In genomic region chr1:234498448-234499118, GRCh38 we compare ENCODE assay signal across 8 cellular contexts. TPM values are rescaled to one million over a fixed set of nuclear protein-coding genes. Genes with fewer than 3 reads are reported as not detected.
DNase-seq lines count a peak whose midpoint lies in the region; ATAC-seq, FAIRE-seq and TF ChIP-seq lines count a peak whose summit lies in the region.

No MANE protein-coding gene starts in this region.

- peaks cover 14 to 18% of the 10 kb centered on the region in 2 donors for H3K4me1 ChIP-seq in kidney (ENCODE audit: control insufficient read depth in 1 of 2, insufficient read depth in 1 of 2, low read depth in 1 of 2, low read length in 2 of 2)

- H3K36me3 Mint-ChIP-seq in activated CD8-positive, alpha-beta T cell treated with anti-CD3 and anti-CD28 coated beads, Interleukin-2, amount 10 ng/mL, durations not matched to agents 7 days and 5 days (ENCODE audit: low read depth), result peaks cover 2% of the 10 kb centered on the region

- peak overlapping the region; percentile 48 to 72 for H3K9ac ChIP-seq in kidney (ENCODE audit: low read length in 2 of 2)

- POLR2A ChIA-PET in activated CD8-positive, alpha-beta T cell treated with anti-CD3 and anti-CD28 coated beads, Interleukin-2, amount 10 ng/mL, durations not matched to agents 7 days and 5 days (lab: Charles Lee), result interaction anchor here (1.7 kb wide), 1 partner anchor 102 kb away, joined by 9 read pairs; no protein-coding TSS in a partner anchor

- ATAC-seq in HG03521 (IDR thresholded peaks at IDR 0.05; ENCODE audit: unreplicated experiment), result peak; percentile 3
- peak; percentile 56 for ATAC-seq in activated CD8-positive, alpha-beta T cell treated with anti-CD3 and anti-CD28 coated beads, Interleukin-2, amount 10 ng/mL, durations not matched to agents 7 days and 5 days
- no peak for ATAC-seq in HG03571 (IDR thresholded peaks at IDR 0.05; ENCODE audit: unreplicated experiment)
- no peak for ATAC-seq in GM21390 (IDR thresholded peaks at IDR 0.05; ENCODE audit: unreplicated experiment)

- intact Hi-C loops in kidney (cut with DNase I), result loop anchor here (10.0 kb wide), 2 partner anchors 96 to 336 kb away; no protein-coding TSS in a partner anchor

- CTCF ChIA-PET in activated CD8-positive, alpha-beta T cell treated with anti-CD3 and anti-CD28 coated beads, Interleukin-2, amount 10 ng/mL, durations not matched to agents 7 days and 5 days (lab: Charles Lee), result interaction anchor here (0.8 to 3.8 kb wide), 29 partner anchors 9 to 918 kb away, joined by 3 to 44 read pairs (median 6); partner anchors contain the start of genes IRF2BP2 and TARBP1

- H3K4me3 Mint-ChIP-seq in activated CD8-positive, alpha-beta T cell treated with anti-CD3 and anti-CD28 coated beads, Interleukin-2, amount 10 ng/mL, durations not matched to agents 7 days and 5 days, result no peak overlapping the region

- H3K36me3 ChIP-seq in kidney (ENCODE audit: control insufficient read depth in 1 of 2, insufficient read depth in 2 of 2, low read length in 2 of 2), result no peaks in the 10 kb centered on the region

- H3K27ac Mint-ChIP-seq in activated CD8-positive, alpha-beta T cell treated with anti-CD3 and anti-CD28 coated beads, Interleukin-2, amount 10 ng/mL, durations not matched to agents 7 days and 5 days, result no peak overlapping the region

- H3K9me3 Mint-ChIP-seq in activated CD8-positive, alpha-beta T cell treated with anti-CD3 and anti-CD28 coated beads, Interleukin-2, amount 10 ng/mL, durations not matched to agents 7 days and 5 days (ENCODE audit: insufficient read depth), result no peaks in the 10 kb centered on the region

- no peaks in the 10 kb centered on the region for H3K9me3 ChIP-seq in kidney (ENCODE audit: control insufficient read depth in 1 of 2, low read length in 2 of 2)

- H3K27ac ChIP-seq in kidney (ENCODE audit: low read depth in 2 of 2, low read length in 2 of 2) (peak overlapping the region; percentile 72 to 90), substantia nigra (ENCODE audit: low read depth, low read length, poor library complexity, severe bottlenecking) (peak overlapping the region; percentile 94)

- FAIRE-seq in kidney (lab: Jason Lieb, UNC) (no peak), GM19239 (lab: Jason Lieb, UNC) (no peak)

- no peak overlapping the region for H3K4me3 ChIP-seq in kidney (ENCODE audit: low read length in 2 of 2)

- TF ChIP-seq CTCF in kidney (IDR thresholded peaks at IDR 0.05; ENCODE audit: borderline replicate concordance, extremely low read depth, insufficient read depth), result no peak

- H3K27me3 Mint-ChIP-seq in activated CD8-positive, alpha-beta T cell treated with anti-CD3 and anti-CD28 coated beads, Interleukin-2, amount 10 ng/mL, durations not matched to agents 7 days and 5 days (ENCODE audit: low read depth), result peaks cover 2% of the 10 kb centered on the region

- peaks cover 38% of the 10 kb centered on the region for H3K4me1 Mint-ChIP-seq in activated CD8-positive, alpha-beta T cell treated with anti-CD3 and anti-CD28 coated beads, Interleukin-2, amount 10 ng/mL, durations not matched to agents 7 days and 5 days (ENCODE audit: low read depth)

- no peak for DNase-seq in activated CD8-positive, alpha-beta T cell treated with anti-CD3 and anti-CD28 coated beads, Interleukin-2, amount 10 ng/mL, durations not matched to agents 7 days and 5 days
- DNase-seq in kidney (no peak), substantia nigra (lab: John Stamatoyannopoulos, UW) (no peak), DMS153 (lab: John Stamatoyannopoulos, UW) (no peak), GM19239 (ENCODE audit: insufficient read length, low spot score) (no peak)

RNA-seq across cellular contexts. Expression of gene TARBP1, which starts 19.6 kb away (rescaled TPM):
- total RNA-seq in activated CD8-positive, alpha-beta T cell treated with anti-CD3 and anti-CD28 coated beads, Interleukin-2, amount 10 ng/mL, durations not matched to agents 7 days and 5 days, result 10 to 100 TPM; 35.7 TPM
- 26.2 TPM for total RNA-seq in kidney
- polyA plus RNA-seq in kidney (ENCODE audit: insufficient read depth, low read depth, low replicate concordance), result 14.3 TPM

Comparison
In these comparisons a context has a peak if more than half of its experiments do, and no peak if none do; other contexts are left out.
1. ATAC-seq: peak in HG03521 (single experiment) and activated CD8-positive, alpha-beta T cell treated with anti-CD3 and anti-CD28 coated beads, Interleukin-2, amount 10 ng/mL, durations not matched to agents 7 days and 5 days (single experiment); none in HG03571 (single experiment) and GM21390 (single experiment).